In the genomic region with DNA sequence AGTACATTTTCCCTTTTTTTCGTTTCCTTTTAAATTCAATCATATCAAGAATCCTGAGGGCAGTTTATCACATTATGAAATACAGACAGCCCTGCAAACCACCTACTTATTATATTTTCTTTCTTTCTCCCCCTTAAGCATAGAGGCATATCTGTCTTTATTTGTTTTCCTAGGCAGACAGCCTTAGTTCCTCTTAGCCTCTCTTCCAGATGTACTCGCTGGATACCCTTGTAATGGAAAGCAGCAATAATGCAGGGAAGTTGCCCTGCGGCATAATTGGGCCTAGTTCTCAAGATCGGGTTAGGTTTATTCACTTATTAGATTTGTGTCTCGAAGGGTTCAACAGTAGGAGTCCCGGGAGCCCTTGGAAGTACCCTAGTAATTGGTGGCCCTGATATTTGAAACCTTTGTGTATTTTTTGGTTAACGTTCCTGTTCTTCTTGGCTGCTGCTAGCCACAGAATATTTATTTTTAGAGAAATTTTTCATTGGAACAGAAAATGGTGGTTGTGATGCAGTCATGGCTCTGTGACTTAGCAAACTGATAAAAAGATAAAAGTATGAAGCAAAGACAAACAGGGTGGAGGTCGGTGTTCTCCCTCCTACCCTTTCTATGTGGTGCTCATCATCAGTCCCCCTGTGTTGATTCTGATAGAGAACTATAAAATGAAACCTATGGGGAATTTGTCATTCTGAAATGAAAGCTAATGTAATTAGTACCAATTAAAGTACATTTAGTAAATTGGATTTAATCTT, we compare ENCODE assay signal across 11 cellular contexts. TPM values are rescaled to one million over a fixed set of nuclear protein-coding genes. Genes with fewer than 3 reads are reported as not detected.
A peak's percentile ranks its signal among the peaks of the same experiment; 100 is the strongest.
DNase-seq lines count a peak whose midpoint lies in the region; ATAC-seq, FAIRE-seq and TF ChIP-seq lines count a peak whose summit lies in the region.
"Had no signal": no experiment of that assay in that cellular context is flagged by ENCODE, and none has a peak within 500 bp of the region (broad histone marks: within the 10 kb centered on the region; RNA-seq: fewer than 3 reads in every experiment).

No MANE protein-coding gene starts in this region.

- BruUV-seq in GM12878 (replicated peaks; lab: Mats Ljungman, UMichigan): no TSS peak

- intact Hi-C loops in GM12878 (cut with micrococcal nuclease; ENCODE audit: unreplicated experiment) (no loop called here), left lung (cut with DNase I) (no loop called here)
- intact Hi-C loops in activated CD4-positive, alpha-beta T cell treated with anti-CD3 and anti-CD28 coated beads for 36 hours (cut with DNase I, micrococcal nuclease): loop anchor here (10.0 kb wide), 3 partner anchors 107 to 1543 kb away; partner anchors contain the start of gene GNAQ (in 1 of the 2)

- ATAC-seq in GM12878 (no peak), left lung (no peak)
- no peak for ATAC-seq in stimulated activated effector memory CD8-positive, alpha-beta T cell treated with anti-CD3 and anti-CD28 coated beads, Interleukin-12 subunit alpha, Interleukin-12 subunit beta, amount 100 ng/mL, for 72 hours
- ATAC-seq in activated CD4-positive, alpha-beta T cell treated with anti-CD3 and anti-CD28 coated beads for 36 hours: no peak

- SMC1A ChIA-PET in GM12878 (lab: Charles Lee; ENCODE audit: uncharacterized antibody, unreplicated experiment): interaction anchor here (0.7 to 2.8 kb wide), 5 partner anchors 9 to 51 kb away, joined by 3 to 14 read pairs (median 5); no protein-coding TSS in a partner anchor

- no peak for TF ChIP-seq CTCF in HFF-Myc (IDR thresholded peaks at IDR 0.05; ENCODE audit: low read depth, low read length, missing control alignments)
- no peak for TF ChIP-seq CTCF in GM12878 (IDR thresholded peaks at IDR 0.05 in 2 of 3, conservative IDR thresholded peaks at IDR 0.05 in 1 of 3; ENCODE audit: control insufficient read depth in 2 of 3, extremely low read depth in 1 of 3, insufficient read depth in 1 of 3, low read depth in 3 of 3, low read length in 3 of 3)
- TF ChIP-seq CTCF in nephron progenitor cell (IDR thresholded peaks at IDR 0.05): no peak
- TF ChIP-seq CTCF in left lung (IDR thresholded peaks at IDR 0.05): no peak

- no peaks in the 10 kb centered on the region for H3K27me3 Mint-ChIP-seq in nephron progenitor cell (ENCODE audit: low read depth, poor library complexity)
- no peaks in the 10 kb centered on the region for H3K27me3 Mint-ChIP-seq in activated CD4-positive, alpha-beta T cell treated with anti-CD3 and anti-CD28 coated beads for 36 hours

- H3K9ac ChIP-seq in GM12878 (ENCODE audit: control insufficient read depth, insufficient read depth, low read length): no peak overlapping the region

- H3K4me2 ChIP-seq in GM12878 (ENCODE audit: control insufficient read depth, insufficient read depth): no peak overlapping the region; the same call in 1 of the 2 replicates

- H3K9me3 Mint-ChIP-seq in nephron progenitor cell: no peaks in the 10 kb centered on the region
- no peaks in the 10 kb centered on the region for H3K9me3 Mint-ChIP-seq in stimulated activated effector memory CD8-positive, alpha-beta T cell treated with anti-CD3 and anti-CD28 coated beads, Interleukin-12 subunit alpha, Interleukin-12 subunit beta, amount 100 ng/mL, for 72 hours
- H3K9me3 Mint-ChIP-seq in activated CD4-positive, alpha-beta T cell treated with anti-CD3 and anti-CD28 coated beads for 36 hours (ENCODE audit: low read depth): no peaks in the 10 kb centered on the region

- WGBS in GM12878 (ENCODE audit: insufficient coverage, insufficient replicate concordance, low lambda C conversion rate, missing lambda C conversion rate): 66% methylated on average over 8 of the region's 8 CpGs

- no peaks in the 10 kb centered on the region; the same call in 1 of the 2 replicates for H4K20me1 ChIP-seq in GM12878 (ENCODE audit: control insufficient read depth, insufficient read depth)

- H3K4me3 ChIP-seq in HFF-Myc (replicated peaks; ENCODE audit: low read depth, low read length) (peak overlapping the region; percentile 39), GM12878 (0 out of 2 replicates have a peak overlapping the region, but pooled peaks have one; percentile 3), left lung (no peak overlapping the region)
- H3K4me3 ChIP-seq: HAP-1 had no signal

- in situ Hi-C loops in GM12878 (cut with MboI): no loop called here

- H3K9me3 ChIP-seq in GM12878 (replicated peaks; ENCODE audit: control insufficient read depth, insufficient read depth, low read length): no peaks in the 10 kb centered on the region
- H3K9me3 ChIP-seq in left lung: no peaks in the 10 kb centered on the region
- H3K9me3 ChIP-seq: HAP-1 had no signal

- H3K27ac ChIP-seq in GM12878 (ENCODE audit: control insufficient read depth, insufficient read depth) (no peak overlapping the region), left lung (peak overlapping the region in 1 of 2 donors; percentile 34)

- H3K4me3 Mint-ChIP-seq in nephron progenitor cell: peak overlapping the region; percentile 61
- no peak overlapping the region for H3K4me3 Mint-ChIP-seq in stimulated activated effector memory CD8-positive, alpha-beta T cell treated with anti-CD3 and anti-CD28 coated beads, Interleukin-12 subunit alpha, Interleukin-12 subunit beta, amount 100 ng/mL, for 72 hours
- no peak overlapping the region for H3K4me3 Mint-ChIP-seq in activated CD4-positive, alpha-beta T cell treated with anti-CD3 and anti-CD28 coated beads for 36 hours

- no peak for TF ChIP-seq POLR2A in GM12878 (IDR thresholded peaks at IDR 0.05; ENCODE audit: low read depth, low read length)

- peaks cover 9% of the 10 kb centered on the region for H3K79me2 ChIP-seq in GM12878 (ENCODE audit: control insufficient read depth, insufficient read depth, low read length)

- no peak for FAIRE-seq in GM12878 (lab: Jason Lieb, UNC)

- H3K4me1 ChIP-seq in GM12878 (ENCODE audit: control insufficient read depth, insufficient read depth, low read length): no peaks in the 10 kb centered on the region
- H3K4me1 ChIP-seq in left lung: peaks cover 15 to 91% of the 10 kb centered on the region in 2 donors
- H3K4me1 ChIP-seq: HAP-1 had no signal

- peak overlapping the region; percentile 10 for H3K27ac Mint-ChIP-seq in nephron progenitor cell
- no peak overlapping the region for H3K27ac Mint-ChIP-seq in stimulated activated effector memory CD8-positive, alpha-beta T cell treated with anti-CD3 and anti-CD28 coated beads, Interleukin-12 subunit alpha, Interleukin-12 subunit beta, amount 100 ng/mL, for 72 hours
- H3K27ac Mint-ChIP-seq in activated CD4-positive, alpha-beta T cell treated with anti-CD3 and anti-CD28 coated beads for 36 hours: no peak overlapping the region

- peaks cover 0 to 1% of the 10 kb centered on the region in 2 experiments for H3K36me3 ChIP-seq in GM12878 (ENCODE audit: control insufficient read depth in 2 of 2, insufficient read depth in 2 of 2, low read length in 1 of 2)
- H3K36me3 ChIP-seq in left lung: no peaks in the 10 kb centered on the region
- H3K36me3 ChIP-seq: HAP-1 had no signal

- TF ChIP-seq RAD21 in GM12878 (IDR thresholded peaks at IDR 0.05; ENCODE audit: insufficient read depth, low read depth, low read length): no peak

- DNase-seq in AML-193 (lab: John Stamatoyannopoulos, UW) (peak; percentile 31 to 41), HFF-Myc (ENCODE audit: extremely low read depth, low read depth) (no peak), GM12878 (ENCODE audit: low read depth, low spot score) (no peak), nephron progenitor cell (no peak), left lung (no peak), NCI-H2029 (lab: John Stamatoyannopoulos, UW) (no peak)
- DNase-seq in stimulated activated effector memory CD8-positive, alpha-beta T cell treated with anti-CD3 and anti-CD28 coated beads, Interleukin-12 subunit alpha, Interleukin-12 subunit beta, amount 100 ng/mL, for 72 hours (ENCODE audit: low spot score in 2 of 2): no peak
- no peak for DNase-seq in activated CD4-positive, alpha-beta T cell treated with anti-CD3 and anti-CD28 coated beads for 36 hours
- DNase-seq: DMS53, NCI-H146 had no signal

- POLR2A ChIA-PET in GM12878 (lab: Charles Lee): interaction anchor here (0.6 to 1.4 kb wide), 2 partner anchors 9 to 169 kb away, joined by 3 read pairs; no protein-coding TSS in a partner anchor
- POLR2A ChIA-PET in activated CD4-positive, alpha-beta T cell treated with anti-CD3 and anti-CD28 coated beads for 36 hours (lab: Charles Lee): no interaction called here

- H3K27me3 ChIP-seq in GM12878 (replicated peaks in 1 of 2; ENCODE audit: control insufficient read depth in 2 of 2, insufficient read depth in 2 of 2, low read length in 1 of 2) (no peaks in the 10 kb centered on the region), left lung (no peaks in the 10 kb centered on the region)

- H2AFZ ChIP-seq in GM12878 (ENCODE audit: control insufficient read depth, low read depth, low read length): no peak overlapping the region

- peaks cover 91% of the 10 kb centered on the region for H3K4me1 Mint-ChIP-seq in nephron progenitor cell
- H3K4me1 Mint-ChIP-seq in stimulated activated effector memory CD8-positive, alpha-beta T cell treated with anti-CD3 and anti-CD28 coated beads, Interleukin-12 subunit alpha, Interleukin-12 subunit beta, amount 100 ng/mL, for 72 hours: peaks cover 83% of the 10 kb centered on the region
- H3K4me1 Mint-ChIP-seq in activated CD4-positive, alpha-beta T cell treated with anti-CD3 and anti-CD28 coated beads for 36 hours: peaks cover 86% of the 10 kb centered on the region

- peaks cover 50% of the 10 kb centered on the region for H3K36me3 Mint-ChIP-seq in nephron progenitor cell (ENCODE audit: low read depth)
- H3K36me3 Mint-ChIP-seq in stimulated activated effector memory CD8-positive, alpha-beta T cell treated with anti-CD3 and anti-CD28 coated beads, Interleukin-12 subunit alpha, Interleukin-12 subunit beta, amount 100 ng/mL, for 72 hours: peaks cover 35% of the 10 kb centered on the region
- peaks cover 24% of the 10 kb centered on the region for H3K36me3 Mint-ChIP-seq in activated CD4-positive, alpha-beta T cell treated with anti-CD3 and anti-CD28 coated beads for 36 hours (ENCODE audit: low read depth)

- CTCF ChIA-PET in GM12878 (lab: Yijun Ruan, JAX): interaction anchor here (0.6 kb wide), 1 partner anchor 141 kb away, joined by 3 read pairs; no protein-coding TSS in a partner anchor
- CTCF ChIA-PET in activated CD4-positive, alpha-beta T cell treated with anti-CD3 and anti-CD28 coated beads for 36 hours (lab: Charles Lee): interaction anchor here (0.6 to 1.3 kb wide), 3 partner anchors 17 to 448 kb away, joined by 3 to 4 read pairs (median 3); no protein-coding TSS in a partner anchor

- no peak for TF ChIP-seq EP300 in GM12878 (IDR thresholded peaks at IDR 0.05; ENCODE audit: borderline replicate concordance in 1 of 2, control insufficient read depth in 1 of 2, low read depth in 2 of 2, low read length in 2 of 2)

- RAD21 ChIA-PET in GM12878 (lab: Charles Lee; ENCODE audit: unreplicated experiment): interaction anchor here (0.6 to 0.7 kb wide), 2 partner anchors 46 to 127 kb away, joined by 3 read pairs; no protein-coding TSS in a partner anchor

RNA-seq across cellular contexts. Expression of gene TLE4, which starts 6.4 kb away (rescaled TPM):
- 172 and 196 TPM in 2 replicates for total RNA-seq in GM12878 (2013; cell fraction: nucleolus; rRNA removed)
- total RNA-seq in GM12878 (2014; rRNA removed) (37.5 and 41.3 TPM in 2 replicates), GM12878 (2014; rRNA removed; fragmentation: Illumina TruSeq; extraction: Trizol) (21.9 and 24.9 TPM in 2 replicates), GM12878 (2021) (33.3 and 37.0 TPM in 2 replicates), left lung (10 to 100 TPM; 21.6 to 36.1 TPM)
- polyA plus RNA-seq in GM12878 (2011; ENCODE audit: low read depth): 4.7 TPM
- polyA plus RNA-seq in GM12878 (2011; rRNA removed) (44.8 and 53.3 TPM in 2 replicates), GM12878 (2014; fragmentation: Illumina TruSeq; extraction: Trizol) (30.0 and 35.4 TPM in 2 replicates), GM12878 (2014; fragmentation: Nextera tagmentation; extraction: Ambion mirVana) (1 to 10 TPM; 5.3 to 6.6 TPM), GM12878 (2014; rRNA removed) (20.5 and 22.6 TPM in 2 replicates), GM12878 (2016; fragmentation: Nextera tagmentation; extraction: Ambion mirVana) (10 to 100 TPM; 11.1 to 24.1 TPM)
- 42.1 and 49.9 TPM in 2 replicates for polyA plus RNA-seq in GM12878 (2011; cell fraction: cytosol; rRNA removed)
- polyA plus RNA-seq in GM12878 (2011; cell fraction: nucleus; rRNA removed): 95.8 and 120 TPM in 2 replicates
- 7.8 and 9.7 TPM in 2 replicates for polyA plus RNA-seq in GM12878 (2012)
- polyA minus RNA-seq in GM12878 (2011; rRNA and poly(A)+ RNA removed): 102 and 123 TPM in 2 replicates
- polyA minus RNA-seq in GM12878 (2011; cell fraction: cytosol; rRNA and poly(A)+ RNA removed): 28.0 and 30.1 TPM in 2 replicates
- polyA minus RNA-seq in GM12878 (2011; cell fraction: nucleus; rRNA and poly(A)+ RNA removed): 115 and 182 TPM in 2 replicates
- 10 to 100 TPM; 11.8 to 15.5 TPM for total RNA-seq in activated CD4-positive, alpha-beta T cell treated with anti-CD3 and anti-CD28 coated beads for 36 hours

Comparison
In these comparisons a context has a peak if more than half of its experiments do, and no peak if none do; other contexts are left out.
1. DNase-seq: peak in AML-193 (2 of 2); none in HFF-Myc (single experiment), GM12878 (single experiment), nephron progenitor cell (single experiment), stimulated activated effector memory CD8-positive, alpha-beta T cell treated with anti-CD3 and anti-CD28 coated beads, Interleukin-12 subunit alpha, Interleukin-12 subunit beta, amount 100 ng/mL, for 72 hours (0 of 2), activated CD4-positive, alpha-beta T cell treated with anti-CD3 and anti-CD28 coated beads for 36 hours (single experiment), left lung (0 of 2) and NCI-H2029 (single experiment).
2. H3K4me3 ChIP-seq: peak in HFF-Myc (single experiment) and GM12878 (single experiment); none in left lung (0 of 2).
3. intact Hi-C loops: an anchor here in activated CD4-positive, alpha-beta T cell treated with anti-CD3 and anti-CD28 coated beads for 36 hours (10.0 kb wide); none called in GM12878 and left lung.